In genomic region chr10:4514445-4515108, GRCh38 we compare ENCODE assay signal across 7 cellular contexts.
DNase-seq lines count a peak whose midpoint lies in the region; ATAC-seq and TF ChIP-seq lines count a peak whose summit lies in the region.

No MANE protein-coding gene starts in this region.

- H3K27ac ChIP-seq in fibroblast of lung (ENCODE audit: insufficient read depth, low read length) (no peak overlapping the region), testis (peak overlapping the region in 1 of 2 donors; percentile 69)

- no peak overlapping the region for H3K9ac ChIP-seq in fibroblast of lung (ENCODE audit: insufficient read depth, low read length)

- intact Hi-C loops in testis (cut with DNase I; ENCODE audit: low total_unique reads) = no loop called here

- no peaks in the 10 kb centered on the region for H4K20me1 ChIP-seq in fibroblast of lung (ENCODE audit: control insufficient read depth, extremely low read depth, insufficient read depth, low read length)

- no peak overlapping the region for H3K4me2 ChIP-seq in fibroblast of lung (ENCODE audit: extremely low read depth, insufficient read depth, low read length)

- peak overlapping the region; percentile 75 for H2AFZ ChIP-seq in fibroblast of lung (ENCODE audit: low read length)

- H3K36me3 ChIP-seq in fibroblast of lung (ENCODE audit: control insufficient read depth, insufficient read depth, low read length) (no peaks in the 10 kb centered on the region), testis (ENCODE audit: low read depth, missing control alignments) (no peaks in the 10 kb centered on the region)

- no peak for DNase-seq in fibroblast of lung (ENCODE audit: low read depth in 2 of 2)
- peak; percentile 50 for DNase-seq in testis
- no peak for DNase-seq in HK-2 (ENCODE audit: unreplicated experiment)
- DNase-seq in activated CD4-positive, CD25-positive, alpha-beta regulatory T cell (lab: John Stamatoyannopoulos, UW) = no peak
- no peak for DNase-seq in NCI-H2227 (lab: John Stamatoyannopoulos, UW; ENCODE audit: unreplicated experiment)

- no peak for TF ChIP-seq POLR2A in testis (IDR thresholded peaks at IDR 0.05)

- H3K79me2 ChIP-seq in fibroblast of lung (ENCODE audit: control insufficient read depth, insufficient read depth, low read length) = no peaks in the 10 kb centered on the region

- H3K27me3 ChIP-seq in fibroblast of lung (ENCODE audit: control insufficient read depth, insufficient read depth, low read length) (no peaks in the 10 kb centered on the region), testis (no peaks in the 10 kb centered on the region)

- no peaks in the 10 kb centered on the region for H3K9me3 ChIP-seq in fibroblast of lung (ENCODE audit: control insufficient read depth, insufficient read depth, low read depth, low read length)
- no peaks in the 10 kb centered on the region for H3K9me3 ChIP-seq in testis

- ATAC-seq in GM19455 (IDR thresholded peaks at IDR 0.05; ENCODE audit: unreplicated experiment) = peak; percentile 90
- peak; percentile 81 for ATAC-seq in HG03469 (IDR thresholded peaks at IDR 0.05; ENCODE audit: unreplicated experiment)

- 34 to 47% methylated on average over 19 of the region's 19 CpGs for WGBS in testis, 2 donors

- no peak overlapping the region for H3K4me3 ChIP-seq in fibroblast of lung (replicated peaks in 1 of 4; ENCODE audit: control extremely low read depth in 1 of 4, insufficient read depth in 1 of 4, low read depth in 3 of 4, low read length in 4 of 4)
- peak overlapping the region in 1 of 2 donors; percentile 15 for H3K4me3 ChIP-seq in testis

- TF ChIP-seq CTCF in fibroblast of lung (conservative IDR thresholded peaks at IDR 0.05 in 1 of 2, IDR thresholded peaks at IDR 0.05 in 1 of 2; ENCODE audit: low read depth in 1 of 2, low read length in 2 of 2) (no peak), testis (IDR thresholded peaks at IDR 0.05) (no peak)

- H3K4me1 ChIP-seq in fibroblast of lung (ENCODE audit: control insufficient read depth, extremely low read depth, insufficient read depth, low read length) (no peaks in the 10 kb centered on the region), testis (peaks cover 6% of the 10 kb centered on the region)
